14 cellular contexts compared by ENCODE assay signal in genomic region chr18:31400191-31400590, GRCh38. TPM values are rescaled to one million over a fixed set of nuclear protein-coding genes. Genes with fewer than 3 reads are reported as not detected.
DNase-seq lines count a peak whose midpoint lies in the region; ATAC-seq and TF ChIP-seq lines count a peak whose summit lies in the region.
"Had no signal": no experiment of that assay in that cellular context is flagged by ENCODE, and none has a peak within 500 bp of the region (broad histone marks: within the 10 kb centered on the region; RNA-seq: fewer than 3 reads in every experiment).

No MANE protein-coding gene starts in this region.

- intact Hi-C loops in Caco-2 (cut with micrococcal nuclease; ENCODE audit: unreplicated experiment): loop anchor here (10.0 kb wide), 1 partner anchor 195 kb away; no protein-coding TSS in a partner anchor

- peak overlapping the region; percentile 52 for H3K27ac ChIP-seq in Karpas-422 (ENCODE audit: low read length)
- peak overlapping the region; percentile 75 for H3K27ac ChIP-seq in hepatocyte

- H3K9me2 ChIP-seq in Karpas-422 (replicated peaks; ENCODE audit: insufficient read depth, low read length) (no peaks in the 10 kb centered on the region), hepatocyte (replicated peaks; ENCODE audit: insufficient read depth) (no peaks in the 10 kb centered on the region)

- TF ChIP-seq CTCF in Caco-2 (IDR thresholded peaks at IDR 0.05; ENCODE audit: insufficient read depth in 1 of 2, low read depth in 1 of 2, low read length in 1 of 2, severe bottlenecking in 1 of 2, unreplicated experiment in 1 of 2) (no peak), hepatocyte (IDR thresholded peaks at IDR 0.05; ENCODE audit: poor library complexity) (no peak), progenitor cell of endocrine pancreas (IDR thresholded peaks at IDR 0.05; ENCODE audit: unreplicated experiment) (no peak), HFFc6 (IDR thresholded peaks at IDR 0.05) (no peak), WTC11 (IDR thresholded peaks at IDR 0.05) (no peak)

- H3K9me3 ChIP-seq in Caco-2 (no peaks in the 10 kb centered on the region), Karpas-422 (ENCODE audit: low read length) (no peaks in the 10 kb centered on the region), hepatocyte (ENCODE audit: low read depth) (no peaks in the 10 kb centered on the region)

- POLR2A ChIA-PET in Caco-2 (lab: Charles Lee) (no interaction called here), WTC11 (lab: Charles Lee) (no interaction called here)

- no TSS peak for BruUV-seq in Caco-2 (replicated peaks; lab: Mats Ljungman, UMichigan)

- no peak for ATAC-seq in WTC11

- H3K4me1 ChIP-seq in Caco-2 (peaks cover 24% of the 10 kb centered on the region), Karpas-422 (ENCODE audit: low read length) (peaks cover 43% of the 10 kb centered on the region), hepatocyte (ENCODE audit: insufficient read depth) (peaks cover 38% of the 10 kb centered on the region)

- H4K20me1 ChIP-seq in Karpas-422 (ENCODE audit: insufficient read depth, low read depth, low read length) (no peaks in the 10 kb centered on the region), hepatocyte (ENCODE audit: insufficient read depth, poor library complexity, severe bottlenecking) (no peaks in the 10 kb centered on the region)

- H3K36me3 Mint-ChIP-seq in Caco-2 (ENCODE audit: insufficient read depth, unreplicated experiment): no peaks in the 10 kb centered on the region
- no peaks in the 10 kb centered on the region for H3K36me3 Mint-ChIP-seq in progenitor cell of endocrine pancreas (ENCODE audit: insufficient read depth)
- H3K36me3 Mint-ChIP-seq in HFFc6 (ENCODE audit: low read depth): no peaks in the 10 kb centered on the region
- H3K36me3 Mint-ChIP-seq in WTC11: no peaks in the 10 kb centered on the region
- H3K36me3 Mint-ChIP-seq: CD4-positive, CD25-positive, alpha-beta regulatory T cell; IgD-negative memory B cell had no signal

- 20% methylated on average over 2 of the region's 2 CpGs for WGBS in hepatocyte (ENCODE audit: low lambda C conversion rate, missing lambda C conversion rate)

- H3K4me2 ChIP-seq in Karpas-422 (ENCODE audit: low read depth, low read length, poor library complexity, severe bottlenecking) (no peak overlapping the region), hepatocyte (peak overlapping the region; percentile 53)

- H2AFZ ChIP-seq in Karpas-422 (ENCODE audit: low read length) (peak overlapping the region; percentile 73; the same call in 1 of the 2 replicates), hepatocyte (no peak overlapping the region)

- DNase-seq in Caco-2 (no peak), Karpas-422 (no peak), hepatocyte (ENCODE audit: low spot score) (no peak), progenitor cell of endocrine pancreas (ENCODE audit: low spot score, unreplicated experiment) (no peak), HFFc6 (no peak), WTC11 (ENCODE audit: low spot score) (no peak)
- DNase-seq in stimulated activated CD4-positive, alpha-beta T cell treated with anti-CD3 and anti-CD28 coated beads, Interleukin-4, amount 100 ng/mL, for 24 hours: no peak
- DNase-seq: ACHN; CD4-positive, CD25-positive, alpha-beta regulatory T cell; GF-D8; NCI-H1436; NCI-H2081 treated with DMSO at 0.1 percent for 48 hours had no signal

- H3K79me2 ChIP-seq in Karpas-422 (ENCODE audit: low read length): no peaks in the 10 kb centered on the region
- H3K79me2 ChIP-seq in hepatocyte: no peaks in the 10 kb centered on the region

- H3K9ac ChIP-seq in Karpas-422 (ENCODE audit: low read length): no peak overlapping the region

- no peaks in the 10 kb centered on the region for H3K36me3 ChIP-seq in Caco-2 (ENCODE audit: control insufficient read depth, insufficient read depth, low read length)
- H3K36me3 ChIP-seq in Karpas-422 (ENCODE audit: insufficient read depth, low read length): no peaks in the 10 kb centered on the region
- H3K36me3 ChIP-seq in hepatocyte (replicated peaks; ENCODE audit: insufficient read depth, low read depth): no peaks in the 10 kb centered on the region

- H3K27me3 Mint-ChIP-seq in Caco-2 (ENCODE audit: insufficient read depth, unreplicated experiment) (no peaks in the 10 kb centered on the region), progenitor cell of endocrine pancreas (no peaks in the 10 kb centered on the region), HFFc6 (ENCODE audit: insufficient read depth) (no peaks in the 10 kb centered on the region), WTC11 (ENCODE audit: low read depth) (no peaks in the 10 kb centered on the region)
- H3K27me3 Mint-ChIP-seq: CD4-positive, CD25-positive, alpha-beta regulatory T cell; IgD-negative memory B cell had no signal

- H3K4me3 ChIP-seq in Caco-2 (ENCODE audit: low read depth, low read length): no peak overlapping the region
- no peak overlapping the region for H3K4me3 ChIP-seq in Karpas-422 (ENCODE audit: low read length)
- H3K4me3 ChIP-seq in hepatocyte: no peak overlapping the region

- no peak overlapping the region for H3K4me3 Mint-ChIP-seq in Caco-2 (ENCODE audit: unreplicated experiment)
- H3K4me3 Mint-ChIP-seq in progenitor cell of endocrine pancreas (ENCODE audit: low read depth): no peak overlapping the region
- H3K4me3 Mint-ChIP-seq in HFFc6: no peak overlapping the region
- H3K4me3 Mint-ChIP-seq in WTC11: no peak overlapping the region
- H3K4me3 Mint-ChIP-seq: CD4-positive, CD25-positive, alpha-beta regulatory T cell; IgD-negative memory B cell had no signal

- H3K4me1 Mint-ChIP-seq in Caco-2 (ENCODE audit: low read depth, unreplicated experiment) (peaks cover 16% of the 10 kb centered on the region), progenitor cell of endocrine pancreas (ENCODE audit: low read depth) (peaks cover 49% of the 10 kb centered on the region), HFFc6 (ENCODE audit: low read depth) (no peaks in the 10 kb centered on the region), WTC11 (no peaks in the 10 kb centered on the region)
- H3K4me1 Mint-ChIP-seq: CD4-positive, CD25-positive, alpha-beta regulatory T cell; IgD-negative memory B cell had no signal

- H3K27me3 ChIP-seq in Caco-2 (replicated peaks; ENCODE audit: control insufficient read depth, insufficient read depth, low read length) (no peaks in the 10 kb centered on the region), Karpas-422 (ENCODE audit: low read length) (no peaks in the 10 kb centered on the region), hepatocyte (no peaks in the 10 kb centered on the region)

- CTCF ChIA-PET in Caco-2 (lab: Charles Lee): no interaction called here
- CTCF ChIA-PET in WTC11 (lab: Charles Lee): interaction anchor here (0.8 kb wide), 1 partner anchor 25 kb away, joined by 3 read pairs; no protein-coding TSS in a partner anchor

- H3K27ac Mint-ChIP-seq in Caco-2 (ENCODE audit: unreplicated experiment) (peak overlapping the region; percentile 48), progenitor cell of endocrine pancreas (peak overlapping the region; percentile 80), HFFc6 (no peak overlapping the region), WTC11 (no peak overlapping the region)
- H3K27ac Mint-ChIP-seq: CD4-positive, CD25-positive, alpha-beta regulatory T cell; IgD-negative memory B cell had no signal

- no peaks in the 10 kb centered on the region for H3K9me3 Mint-ChIP-seq in Caco-2 (ENCODE audit: unreplicated experiment)
- H3K9me3 Mint-ChIP-seq in progenitor cell of endocrine pancreas (ENCODE audit: low read depth): no peaks in the 10 kb centered on the region
- H3K9me3 Mint-ChIP-seq in HFFc6: peaks cover 32% of the 10 kb centered on the region
- H3K9me3 Mint-ChIP-seq in WTC11: no peaks in the 10 kb centered on the region
- H3K9me3 Mint-ChIP-seq: IgD-negative memory B cell had no signal

TF ChIP-seq in WTC11, 78 proteins besides CTCF, POLR2A, EP300 and RAD21 (continues in another document):
- TF ChIP-seq, protein P1, sequence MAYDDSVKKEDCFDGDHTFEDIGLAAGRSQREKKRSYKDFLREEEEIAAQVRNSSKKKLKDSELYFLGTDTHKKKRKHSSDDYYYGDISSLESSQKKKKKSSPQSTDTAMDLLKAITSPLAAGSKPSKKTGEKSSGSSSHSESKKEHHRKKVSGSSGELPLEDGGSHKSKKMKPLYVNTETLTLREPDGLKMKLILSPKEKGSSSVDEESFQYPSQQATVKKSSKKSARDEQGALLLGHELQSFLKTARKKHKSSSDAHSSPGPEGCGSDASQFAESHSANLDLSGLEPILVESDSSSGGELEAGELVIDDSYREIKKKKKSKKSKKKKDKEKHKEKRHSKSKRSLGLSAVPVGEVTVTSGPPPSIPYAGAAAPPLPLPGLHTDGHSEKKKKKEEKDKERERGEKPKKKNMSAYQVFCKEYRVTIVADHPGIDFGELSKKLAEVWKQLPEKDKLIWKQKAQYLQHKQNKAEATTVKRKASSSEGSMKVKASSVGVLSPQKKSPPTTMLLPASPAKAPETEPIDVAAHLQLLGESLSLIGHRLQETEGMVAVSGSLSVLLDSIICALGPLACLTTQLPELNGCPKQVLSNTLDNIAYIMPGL (CRISPR knock-in tag; IDR thresholded peaks at IDR 0.05): no peak
- TF ChIP-seq ELF4 (CRISPR knock-in tag; IDR thresholded peaks at IDR 0.05; ENCODE audit: low read depth): no peak

RNA-seq across cellular contexts. Expression of gene DSG4, which starts 23.6 kb away (rescaled TPM):
- total RNA-seq in Caco-2 (2022) (not detected in 2 replicates), hepatocyte (0.12 and 0.23 TPM in 2 replicates), progenitor cell of endocrine pancreas (not detected in 2 replicates), WTC11 (2021) (not detected in 3 replicates)
- 4.5 and 8.3 TPM in 2 replicates for total RNA-seq in Karpas-422 (2014; rRNA removed; shearing (Covaris generic); ENCODE audit: low replicate concordance)
- 0.41 TPM in 1 of 2 replicates, not detected in the other for polyA plus RNA-seq in hepatocyte
- not detected for total RNA-seq in HFFc6 (2021; fragmentation: NEBNext Ultra II Directional; extraction: Animal tissue kit (Norgen Biotek cat#: 25700))
- total RNA-seq: CD4-positive, CD25-positive, alpha-beta regulatory T cell; H1 had no signal
- polyA plus RNA-seq: CD4-positive, CD25-positive, alpha-beta regulatory T cell; H1; IgD-negative memory B cell had no signal

RNA-seq across cellular contexts. Expression of gene DSG3, which starts 47.4 kb away (rescaled TPM):
- total RNA-seq in Caco-2 (2022): 0.14 TPM in 1 of 2 replicates, not detected in the other
- not detected in 2 replicates for total RNA-seq in Karpas-422 (2014; rRNA removed; shearing (Covaris generic); ENCODE audit: low replicate concordance)
- 0.36 and 0.43 TPM in 2 replicates for total RNA-seq in hepatocyte
- polyA plus RNA-seq in hepatocyte: 0.72 TPM in 1 of 2 replicates, not detected in the other
- total RNA-seq in progenitor cell of endocrine pancreas: not detected in 2 replicates
- not detected for total RNA-seq in HFFc6 (2021; fragmentation: NEBNext Ultra II Directional; extraction: Animal tissue kit (Norgen Biotek cat#: 25700))
- total RNA-seq in WTC11 (2021): 0.04 TPM in 1 of 3 replicates, not detected in the others
- total RNA-seq: CD4-positive, CD25-positive, alpha-beta regulatory T cell had no signal
- polyA plus RNA-seq: CD4-positive, CD25-positive, alpha-beta regulatory T cell had no signal

Comparison
In these comparisons a context has a peak if more than half of its experiments do, and no peak if none do; other contexts are left out.
1. H3K27ac Mint-ChIP-seq: peak in Caco-2 (single experiment) and progenitor cell of endocrine pancreas (single experiment); none in HFFc6 (single experiment) and WTC11 (single experiment).